9 cellular contexts compared by ENCODE assay signal in the genomic region with DNA sequence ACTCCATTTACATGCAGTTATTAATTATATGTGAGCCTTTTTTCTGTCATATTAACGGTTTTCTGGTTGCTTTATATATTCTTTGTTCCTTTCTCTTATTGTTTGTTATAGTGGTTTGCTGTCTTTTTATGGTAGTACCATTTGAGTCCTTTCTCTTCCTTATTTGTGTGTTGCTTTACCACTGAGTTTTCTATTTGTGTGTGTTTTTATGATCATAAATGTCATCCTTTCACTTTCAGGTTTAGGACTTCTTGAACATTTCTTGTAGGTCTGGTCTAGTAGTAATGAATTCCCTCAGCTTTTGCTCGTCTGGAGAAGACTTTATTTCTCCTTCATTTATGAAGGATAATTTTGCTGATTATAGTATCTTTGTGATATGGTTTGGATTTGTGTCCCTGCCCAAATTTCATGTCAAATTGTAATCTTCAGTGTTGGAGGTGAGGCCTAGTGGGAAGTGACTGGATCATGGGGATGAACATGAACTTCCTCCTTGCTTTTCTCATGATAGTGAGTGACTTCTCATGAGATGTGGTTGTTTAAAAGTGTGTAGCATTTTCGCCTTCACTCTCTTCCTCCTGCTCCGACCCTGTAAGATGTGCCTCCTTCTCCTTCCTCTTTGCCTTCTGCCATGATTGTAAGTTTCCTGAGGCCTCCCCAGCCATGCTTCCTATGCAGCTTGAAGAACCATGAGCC. TPM values are rescaled to one million over a fixed set of nuclear protein-coding genes. Genes with fewer than 3 reads are reported as not detected.
DNase-seq lines count a peak whose midpoint lies in the region; ATAC-seq, FAIRE-seq and TF ChIP-seq lines count a peak whose summit lies in the region.
"Had no signal": no experiment of that assay in that cellular context is flagged by ENCODE, and none has a peak within 500 bp of the region (broad histone marks: within the 10 kb centered on the region; RNA-seq: fewer than 3 reads in every experiment).

No MANE protein-coding gene starts in this region.

- no peaks in the 10 kb centered on the region for H3K27me3 ChIP-seq in foreskin keratinocyte

- no peak for TF ChIP-seq CTCF in foreskin keratinocyte (conservative IDR thresholded peaks at IDR 0.05)

- H3K4me1 ChIP-seq in foreskin keratinocyte: peaks cover 9% of the 10 kb centered on the region

- peaks cover 25% of the 10 kb centered on the region for H3K4me1 Mint-ChIP-seq in T-helper 2 cell treated with Interferon-gamma antibody and Interleukin-4, amounts not matched to agents 5 μg/mL and 100 μg/mL, for 36 hours (ENCODE audit: low read depth)

- H3K27ac Mint-ChIP-seq in T-helper 2 cell treated with Interferon-gamma antibody and Interleukin-4, amounts not matched to agents 5 μg/mL and 100 μg/mL, for 36 hours: peak overlapping the region; percentile 52

- H3K9me3 Mint-ChIP-seq in T-helper 2 cell treated with Interferon-gamma antibody and Interleukin-4, amounts not matched to agents 5 μg/mL and 100 μg/mL, for 36 hours: peaks cover 48% of the 10 kb centered on the region

- H3K27ac ChIP-seq in foreskin keratinocyte: no peak overlapping the region

- peak; percentile 81 for FAIRE-seq in GM12892 (lab: Jason Lieb, UNC)
- FAIRE-seq: islet of Langerhans had no signal

- peaks cover 87% of the 10 kb centered on the region for H3K36me3 Mint-ChIP-seq in T-helper 2 cell treated with Interferon-gamma antibody and Interleukin-4, amounts not matched to agents 5 μg/mL and 100 μg/mL, for 36 hours (ENCODE audit: low read depth)

- no peaks in the 10 kb centered on the region for H3K27me3 Mint-ChIP-seq in T-helper 2 cell treated with Interferon-gamma antibody and Interleukin-4, amounts not matched to agents 5 μg/mL and 100 μg/mL, for 36 hours (ENCODE audit: low read depth)

- H3K4me3 Mint-ChIP-seq in T-helper 2 cell treated with Interferon-gamma antibody and Interleukin-4, amounts not matched to agents 5 μg/mL and 100 μg/mL, for 36 hours: peak overlapping the region; percentile 11

- no peak for TF ChIP-seq POLR2A in GM12892 (IDR thresholded peaks at IDR 0.05; ENCODE audit: low read depth, low read length)

- ATAC-seq in GM19324 (IDR thresholded peaks at IDR 0.05; ENCODE audit: low FRiP score, unreplicated experiment) (peak; percentile 59), HG02870 (IDR thresholded peaks at IDR 0.05; ENCODE audit: unreplicated experiment) (peak; percentile 90), foreskin keratinocyte (no peak)

- no peak for DNase-seq in GM12892 (ENCODE audit: insufficient read length)
- no peak for DNase-seq in T-helper 2 cell treated with Interferon-gamma antibody and Interleukin-4, amounts not matched to agents 5 μg/mL and 100 μg/mL, for 36 hours (ENCODE audit: low spot score)
- DNase-seq in GM19240 (ENCODE audit: insufficient read length, low spot score): no peak
- no peak for DNase-seq in foreskin keratinocyte
- DNase-seq in NCI-H187 (lab: John Stamatoyannopoulos, UW): no peak
- DNase-seq in NCI-H2081 treated with DMSO at 0.1 percent for 48 hours (lab: John Stamatoyannopoulos, UW): no peak

RNA-seq across cellular contexts. Expression of gene GCC2, which starts 11.5 kb away (rescaled TPM):
- 25.9 TPM for polyA plus RNA-seq in GM12892 (2012; ENCODE audit: missing spikeins)
- 15.0 and 15.1 TPM in 2 replicates for total RNA-seq in foreskin keratinocyte
- 1.8 and 2.2 TPM in 2 replicates for polyA plus RNA-seq in foreskin keratinocyte
